ENCODE assay signal across 8 cellular contexts in the genomic region with DNA sequence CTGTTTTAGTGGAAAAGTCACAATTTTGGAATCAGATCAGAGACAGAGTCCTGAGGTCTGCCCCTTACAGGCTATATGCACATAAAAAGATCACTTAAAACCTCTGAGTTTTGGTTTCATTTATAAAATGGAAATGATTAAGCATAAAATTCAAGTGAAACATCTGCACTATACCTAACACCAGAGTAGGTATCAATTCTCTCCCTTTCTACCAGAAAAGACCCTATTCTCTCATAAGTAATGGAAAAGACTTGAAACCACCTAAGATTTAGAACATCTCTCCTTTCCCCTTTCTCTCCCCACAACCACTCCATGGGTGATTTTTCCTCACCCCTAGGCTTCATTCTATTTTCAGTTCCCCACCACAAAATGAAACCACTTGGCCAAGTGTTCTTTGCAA. TPM values are rescaled to one million over a fixed set of nuclear protein-coding genes. Genes with fewer than 3 reads are reported as not detected.
DNase-seq lines count a peak whose midpoint lies in the region; ATAC-seq and TF ChIP-seq lines count a peak whose summit lies in the region.

No MANE protein-coding gene starts in this region.

- CTCF ChIA-PET in CD4-positive, alpha-beta T cell (lab: Charles Lee): no interaction called here

- no peaks in the 10 kb centered on the region for H3K9me3 ChIP-seq in CD4-positive, alpha-beta T cell (ENCODE audit: control insufficient read depth, low read length)
- H3K9me3 ChIP-seq in esophagus muscularis mucosa: no peaks in the 10 kb centered on the region

- no peak for DNase-seq in CD4-positive, alpha-beta T cell
- DNase-seq in activated T-helper 1 cell treated with anti-CD3 and anti-CD28 coated beads, Interleukin-12 subunit alpha, Interleukin-12 subunit beta, Interleukin-2, Interleukin-4 antibody, amounts not matched to agents 30 ng/mL and 10 ng/mL and 1 ng/mL, durations not matched to agents 14 hours and 24 hours and 36 hours (ENCODE audit: low spot score): no peak
- no peak for DNase-seq in stimulated activated CD4-positive, alpha-beta T cell treated with anti-CD3 and anti-CD28 coated beads, Interleukin-12 subunit alpha, Interleukin-12 subunit beta, amount 100 ng/mL, for 4 hours
- DNase-seq in GM13976 (ENCODE audit: low spot score): no peak
- no peak for DNase-seq in esophagus muscularis mucosa (ENCODE audit: extremely low spot score)
- no peak for DNase-seq in dermis blood vessel endothelial cell

- peak overlapping the region; percentile 89 for H3K27ac Mint-ChIP-seq in CD4-positive, alpha-beta T cell
- H3K27ac Mint-ChIP-seq in activated T-helper 1 cell treated with anti-CD3 and anti-CD28 coated beads, Interleukin-12 subunit alpha, Interleukin-12 subunit beta, Interleukin-2, Interleukin-4 antibody, amounts not matched to agents 30 ng/mL and 10 ng/mL and 1 ng/mL, durations not matched to agents 14 hours and 24 hours and 36 hours: peak overlapping the region; percentile 70

- no peak for TF ChIP-seq EP300 in esophagus muscularis mucosa (IDR thresholded peaks at IDR 0.05)

- H3K4me3 Mint-ChIP-seq in CD4-positive, alpha-beta T cell: peak overlapping the region; percentile 89
- peak overlapping the region; percentile 56 for H3K4me3 Mint-ChIP-seq in activated T-helper 1 cell treated with anti-CD3 and anti-CD28 coated beads, Interleukin-12 subunit alpha, Interleukin-12 subunit beta, Interleukin-2, Interleukin-4 antibody, amounts not matched to agents 30 ng/mL and 10 ng/mL and 1 ng/mL, durations not matched to agents 14 hours and 24 hours and 36 hours

- H3K9me3 Mint-ChIP-seq in CD4-positive, alpha-beta T cell: no peaks in the 10 kb centered on the region
- no peaks in the 10 kb centered on the region for H3K9me3 Mint-ChIP-seq in activated T-helper 1 cell treated with anti-CD3 and anti-CD28 coated beads, Interleukin-12 subunit alpha, Interleukin-12 subunit beta, Interleukin-2, Interleukin-4 antibody, amounts not matched to agents 30 ng/mL and 10 ng/mL and 1 ng/mL, durations not matched to agents 14 hours and 24 hours and 36 hours

- intact Hi-C loops in CD4-positive, alpha-beta T cell (cut with DNase I, micrococcal nuclease): loop anchor here in 1 of 2 experiments (5.0 kb wide), 1 partner anchor 158 kb away; no protein-coding TSS in a partner anchor
- intact Hi-C loops in activated T-helper 1 cell treated with anti-CD3 and anti-CD28 coated beads, Interleukin-12 subunit alpha, Interleukin-12 subunit beta, Interleukin-2, Interleukin-4 antibody, amounts not matched to agents 30 ng/mL and 10 ng/mL and 1 ng/mL, durations not matched to agents 14 hours and 24 hours and 36 hours (cut with micrococcal nuclease): loop anchor here (2.0 to 5.0 kb wide), 2 partner anchors 32 to 163 kb away; a partner anchor contains a TSS
- intact Hi-C loops in esophagus muscularis mucosa (cut with DNase I): no loop called here

- no peaks in the 10 kb centered on the region for H3K27me3 Mint-ChIP-seq in CD4-positive, alpha-beta T cell
- peaks cover 2% of the 10 kb centered on the region for H3K27me3 Mint-ChIP-seq in activated T-helper 1 cell treated with anti-CD3 and anti-CD28 coated beads, Interleukin-12 subunit alpha, Interleukin-12 subunit beta, Interleukin-2, Interleukin-4 antibody, amounts not matched to agents 30 ng/mL and 10 ng/mL and 1 ng/mL, durations not matched to agents 14 hours and 24 hours and 36 hours (ENCODE audit: insufficient read depth)

- no peaks in the 10 kb centered on the region for H3K36me3 Mint-ChIP-seq in CD4-positive, alpha-beta T cell (ENCODE audit: low read depth)
- no peaks in the 10 kb centered on the region for H3K36me3 Mint-ChIP-seq in activated T-helper 1 cell treated with anti-CD3 and anti-CD28 coated beads, Interleukin-12 subunit alpha, Interleukin-12 subunit beta, Interleukin-2, Interleukin-4 antibody, amounts not matched to agents 30 ng/mL and 10 ng/mL and 1 ng/mL, durations not matched to agents 14 hours and 24 hours and 36 hours (ENCODE audit: low read depth)

- H3K4me1 Mint-ChIP-seq in CD4-positive, alpha-beta T cell (ENCODE audit: low read depth): peaks cover 44% of the 10 kb centered on the region
- H3K4me1 Mint-ChIP-seq in activated T-helper 1 cell treated with anti-CD3 and anti-CD28 coated beads, Interleukin-12 subunit alpha, Interleukin-12 subunit beta, Interleukin-2, Interleukin-4 antibody, amounts not matched to agents 30 ng/mL and 10 ng/mL and 1 ng/mL, durations not matched to agents 14 hours and 24 hours and 36 hours (ENCODE audit: low read depth): peaks cover 32% of the 10 kb centered on the region

- POLR2A ChIA-PET in CD4-positive, alpha-beta T cell (lab: Charles Lee): interaction anchor here (1.0 to 1.9 kb wide), 3 partner anchors 162 to 998 kb away, joined by 3 to 10 read pairs (median 5); a partner anchor contains a TSS

- H3K4me3 ChIP-seq in esophagus muscularis mucosa: no peak overlapping the region

- no peaks in the 10 kb centered on the region for H3K27me3 ChIP-seq in CD4-positive, alpha-beta T cell (ENCODE audit: control insufficient read depth, insufficient read depth, low read length)
- H3K27me3 ChIP-seq in esophagus muscularis mucosa: no peaks in the 10 kb centered on the region

- TF ChIP-seq POLR2A in esophagus muscularis mucosa (IDR thresholded peaks at IDR 0.05; ENCODE audit: low read depth): no peak

- H3K4me1 ChIP-seq in esophagus muscularis mucosa: peaks cover 4 to 17% (median 10%) of the 10 kb centered on the region in 4 donors

- TF ChIP-seq CTCF in CD4-positive, alpha-beta T cell (IDR thresholded peaks at IDR 0.05): no peak
- no peak for TF ChIP-seq CTCF in GM13976 (IDR thresholded peaks at IDR 0.05; ENCODE audit: borderline replicate concordance, control extremely low read depth, extremely low read depth, insufficient read depth, missing control alignments)
- TF ChIP-seq CTCF in esophagus muscularis mucosa (IDR thresholded peaks at IDR 0.05): no peak

- no peak for ATAC-seq in CD4-positive, alpha-beta T cell (ENCODE audit: poor library complexity)
- ATAC-seq in GM19395 (IDR thresholded peaks at IDR 0.05; ENCODE audit: unreplicated experiment) (peak; percentile 66), HG03066 (IDR thresholded peaks at IDR 0.05; ENCODE audit: low read depth, unreplicated experiment) (peak; percentile 55)

- H3K27ac ChIP-seq in CD4-positive, alpha-beta T cell (ENCODE audit: low read depth, low read length): no peak overlapping the region
- no peak overlapping the region for H3K27ac ChIP-seq in esophagus muscularis mucosa (replicated peaks in 1 of 4)

- in situ Hi-C loops in GM13976 (cut with MboI; ENCODE audit: low sequenced_read_pairs, unreplicated experiment): no loop called here

- no peaks in the 10 kb centered on the region for H3K36me3 ChIP-seq in esophagus muscularis mucosa

RNA-seq across cellular contexts. Expression of a gene that starts 0.9 kb away (rescaled TPM):
- under 1 TPM in 1 of 2 experiments, not detected in 1; 0.34 TPM for total RNA-seq in CD4-positive, alpha-beta T cell
- total RNA-seq in activated T-helper 1 cell treated with anti-CD3 and anti-CD28 coated beads, Interleukin-12 subunit alpha, Interleukin-12 subunit beta, Interleukin-2, Interleukin-4 antibody, amounts not matched to agents 30 ng/mL and 10 ng/mL and 1 ng/mL, durations not matched to agents 14 hours and 24 hours and 36 hours: not detected in 2 replicates
- total RNA-seq in esophagus muscularis mucosa: not detected
- total RNA-seq in dermis blood vessel endothelial cell: under 0.01 and 0.14 TPM in 2 replicates
